22 cellular contexts compared by ENCODE assay signal in the genomic region with DNA sequence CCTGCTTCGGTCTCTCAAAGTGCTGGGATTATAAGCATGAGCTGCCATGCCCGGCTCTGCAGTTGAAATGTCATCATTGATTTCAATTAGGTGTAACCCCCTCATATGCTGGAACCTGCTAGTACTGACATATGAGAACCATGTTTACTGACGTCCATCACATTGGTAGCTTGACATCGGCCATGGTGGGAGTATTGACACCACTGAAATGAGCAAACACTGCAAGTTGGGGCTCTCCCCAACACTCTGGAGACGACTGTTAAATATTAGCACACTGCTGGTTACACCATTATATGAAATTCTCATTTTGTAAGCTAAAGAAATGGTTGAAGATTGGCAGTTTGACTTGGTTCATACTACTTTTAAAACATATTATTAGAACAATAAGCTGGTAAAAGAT.
DNase-seq lines count a peak whose midpoint lies in the region; ATAC-seq, FAIRE-seq and TF ChIP-seq lines count a peak whose summit lies in the region.
"Had no signal": no experiment of that assay in that cellular context is flagged by ENCODE, and none has a peak within 500 bp of the region (broad histone marks: within the 10 kb centered on the region; RNA-seq: fewer than 3 reads in every experiment).

No MANE protein-coding gene starts in this region.

- H3K4me3 ChIP-seq in GM12878 (0 out of 2 replicates have a peak overlapping the region, but pooled peaks have one; percentile 26), vagina (no peak overlapping the region)
- H3K4me3 ChIP-seq: ascending aorta, testis had no signal

- DNase-seq in GM12878 (ENCODE audit: low read depth, low spot score): no peak
- no peak for DNase-seq in NCI-H1092 treated with DMSO at 0.1 percent for 48 hours (lab: John Stamatoyannopoulos, UW)
- DNase-seq in vagina (ENCODE audit: extremely low spot score in 2 of 2): no peak
- no peak for DNase-seq in DMS79 (lab: John Stamatoyannopoulos, UW)
- DNase-seq: Calu3; endodermal cell; hippocampal formation; midbrain; NCI-H1417; NCI-H2227 treated with DMSO at 0.1 percent for 48 hours; NK-92 treated with Interleukin-12 subunit alpha and Interleukin-12 subunit beta, amount 100 ng/mL, for 24 hours; stimulated activated CD4-positive, alpha-beta T cell treated with anti-CD3 and anti-CD28 coated beads, Interleukin-1b, Interleukin-23, amount 100 ng/mL, for 48 hours; testis had no signal

- ATAC-seq in GM18907 (IDR thresholded peaks at IDR 0.05; ENCODE audit: unreplicated experiment) (peak; percentile 49), GM21619 (IDR thresholded peaks at IDR 0.05; ENCODE audit: unreplicated experiment) (peak; percentile 50), HG02973 (IDR thresholded peaks at IDR 0.05; ENCODE audit: unreplicated experiment) (peak; percentile 58), GM12878 (peak; percentile 67)
- no peak for ATAC-seq in activated T-helper 17 cell treated with anti-CD3 and anti-CD28 coated beads, Interleukin-2, amount 50 U/mL, for 72 hours (replicated peaks)
- ATAC-seq: Right ventricle myocardium inferior had no signal

- no peaks in the 10 kb centered on the region for H3K27me3 ChIP-seq in GM12878 (replicated peaks in 1 of 2; ENCODE audit: control insufficient read depth in 2 of 2, insufficient read depth in 2 of 2, low read length in 1 of 2)
- no peaks in the 10 kb centered on the region for H3K27me3 ChIP-seq in vagina
- H3K27me3 ChIP-seq: ascending aorta, neutrophil, testis had no signal

- H3K9me3 Mint-ChIP-seq in activated T-helper 17 cell treated with anti-CD3 and anti-CD28 coated beads, Interleukin-2, amount 50 U/mL, for 72 hours: no peaks in the 10 kb centered on the region
- H3K9me3 Mint-ChIP-seq: activated T-helper 2 cell treated with anti-CD3 and anti-CD28 coated beads, Interferon-gamma antibody, Interleukin-2, Interleukin-4, amounts not matched to agents 10 μg/mL and 5 μg/mL and 100 μg/mL, durations not matched to agents 14 hours and 24 hours and 36 hours; endodermal cell had no signal

- SMC1A ChIA-PET in GM12878 (lab: Charles Lee; ENCODE audit: uncharacterized antibody, unreplicated experiment): interaction anchor here (0.6 to 2.0 kb wide), 11 partner anchors 8 to 132 kb away, joined by 3 to 6 read pairs (median 4); no protein-coding TSS in a partner anchor

- no peak for FAIRE-seq in GM12878 (lab: Jason Lieb, UNC)
- FAIRE-seq: GM12892 had no signal

- H3K4me1 ChIP-seq in GM12878 (ENCODE audit: control insufficient read depth, insufficient read depth, low read length): peaks cover 19% of the 10 kb centered on the region
- no peaks in the 10 kb centered on the region for H3K4me1 ChIP-seq in vagina
- H3K4me1 ChIP-seq: ascending aorta, testis had no signal

- 24% methylated on average over 5 of the region's 5 CpGs for WGBS in GM12878 (ENCODE audit: insufficient coverage, insufficient replicate concordance, low lambda C conversion rate, missing lambda C conversion rate)

- no peaks in the 10 kb centered on the region for H3K9me3 ChIP-seq in GM12878 (replicated peaks; ENCODE audit: control insufficient read depth, insufficient read depth, low read length)
- no peaks in the 10 kb centered on the region for H3K9me3 ChIP-seq in vagina
- H3K9me3 ChIP-seq: ascending aorta, neutrophil, testis had no signal

- H3K27ac ChIP-seq in GM12878 (ENCODE audit: control insufficient read depth, insufficient read depth): peak overlapping the region; percentile 3; the same call in 1 of the 2 replicates
- H3K27ac ChIP-seq in vagina: no peak overlapping the region
- H3K27ac ChIP-seq: ascending aorta, neutrophil, testis had no signal

- H3K27me3 Mint-ChIP-seq in activated T-helper 17 cell treated with anti-CD3 and anti-CD28 coated beads, Interleukin-2, amount 50 U/mL, for 72 hours: no peaks in the 10 kb centered on the region

- in situ Hi-C loops in GM12878 (cut with MboI): no loop called here

- H4K20me1 ChIP-seq in GM12878 (ENCODE audit: control insufficient read depth, insufficient read depth): no peaks in the 10 kb centered on the region

- CTCF ChIA-PET in GM12878 (lab: Yijun Ruan, JAX): interaction anchor here (0.8 to 0.9 kb wide), 2 partner anchors 59 to 68 kb away, joined by 3 to 5 read pairs; no protein-coding TSS in a partner anchor

- H3K4me3 Mint-ChIP-seq in activated T-helper 17 cell treated with anti-CD3 and anti-CD28 coated beads, Interleukin-2, amount 50 U/mL, for 72 hours: no peak overlapping the region
- H3K4me3 Mint-ChIP-seq: endodermal cell had no signal

- H3K36me3 ChIP-seq in GM12878 (ENCODE audit: control insufficient read depth in 2 of 2, insufficient read depth in 2 of 2, low read length in 1 of 2) (peaks cover 0 to 3% of the 10 kb centered on the region in 2 experiments; a peak in 1 of 4 replicates), vagina (peaks cover 0 to 9% of the 10 kb centered on the region in 2 donors)

- intact Hi-C loops in GM12878 (cut with micrococcal nuclease; ENCODE audit: unreplicated experiment): no loop called here
- intact Hi-C loops in vagina (cut with DNase I): no loop called here

- no peak for TF ChIP-seq RAD21 in GM12878 (IDR thresholded peaks at IDR 0.05; ENCODE audit: insufficient read depth, low read depth, low read length)

- H2AFZ ChIP-seq in GM12878 (ENCODE audit: control insufficient read depth, low read depth, low read length): no peak overlapping the region

- TF ChIP-seq CTCF in GM12878 (IDR thresholded peaks at IDR 0.05 in 2 of 3, conservative IDR thresholded peaks at IDR 0.05 in 1 of 3; ENCODE audit: control insufficient read depth in 2 of 3, extremely low read depth in 1 of 3, insufficient read depth in 1 of 3, low read depth in 3 of 3, low read length in 3 of 3) (no peak), vagina (IDR thresholded peaks at IDR 0.05) (no peak)

- peak overlapping the region; percentile 39; the same call in 1 of the 2 replicates for H3K4me2 ChIP-seq in GM12878 (ENCODE audit: control insufficient read depth, insufficient read depth)

- peaks cover 76% of the 10 kb centered on the region for H3K36me3 Mint-ChIP-seq in activated T-helper 17 cell treated with anti-CD3 and anti-CD28 coated beads, Interleukin-2, amount 50 U/mL, for 72 hours (ENCODE audit: low read depth)

- peaks cover 9% of the 10 kb centered on the region for H3K4me1 Mint-ChIP-seq in activated T-helper 17 cell treated with anti-CD3 and anti-CD28 coated beads, Interleukin-2, amount 50 U/mL, for 72 hours
- H3K4me1 Mint-ChIP-seq: endodermal cell had no signal

- no peak overlapping the region for H3K9ac ChIP-seq in GM12878 (ENCODE audit: control insufficient read depth, insufficient read depth, low read length)

- H3K79me2 ChIP-seq in GM12878 (ENCODE audit: control insufficient read depth, insufficient read depth, low read length): no peaks in the 10 kb centered on the region

- POLR2A ChIA-PET in GM12878 (lab: Charles Lee): interaction anchor here (1.1 kb wide), 1 partner anchor 13 kb away, joined by 4 read pairs; no protein-coding TSS in a partner anchor

- H3K27ac Mint-ChIP-seq in activated T-helper 17 cell treated with anti-CD3 and anti-CD28 coated beads, Interleukin-2, amount 50 U/mL, for 72 hours: no peak overlapping the region
- H3K27ac Mint-ChIP-seq: activated T-helper 2 cell treated with anti-CD3 and anti-CD28 coated beads, Interferon-gamma antibody, Interleukin-2, Interleukin-4, amounts not matched to agents 10 μg/mL and 5 μg/mL and 100 μg/mL, durations not matched to agents 14 hours and 24 hours and 36 hours; endodermal cell had no signal

- RAD21 ChIA-PET in GM12878 (lab: Charles Lee; ENCODE audit: unreplicated experiment): interaction anchor here (1.1 to 1.6 kb wide), 3 partner anchors 38 to 59 kb away, joined by 3 to 5 read pairs (median 4); no protein-coding TSS in a partner anchor

- TF ChIP-seq EP300 in GM12878 (IDR thresholded peaks at IDR 0.05; ENCODE audit: borderline replicate concordance in 1 of 2, control insufficient read depth in 1 of 2, low read depth in 2 of 2, low read length in 2 of 2): no peak

- TF ChIP-seq POLR2A in GM12878 (IDR thresholded peaks at IDR 0.05; ENCODE audit: low read depth, low read length) (no peak), vagina (IDR thresholded peaks at IDR 0.05) (no peak)

- no TSS peak for BruUV-seq in GM12878 (replicated peaks; lab: Mats Ljungman, UMichigan)

TF ChIP-seq in GM12878, 131 proteins besides CTCF, POLR2A, EP300 and RAD21 (continues in another document):
- no peak for TF ChIP-seq EED (IDR thresholded peaks at IDR 0.05; ENCODE audit: low read depth)
- no peak for TF ChIP-seq STAT1 (conservative IDR thresholded peaks at IDR 0.05)
- TF ChIP-seq, protein P1, sequence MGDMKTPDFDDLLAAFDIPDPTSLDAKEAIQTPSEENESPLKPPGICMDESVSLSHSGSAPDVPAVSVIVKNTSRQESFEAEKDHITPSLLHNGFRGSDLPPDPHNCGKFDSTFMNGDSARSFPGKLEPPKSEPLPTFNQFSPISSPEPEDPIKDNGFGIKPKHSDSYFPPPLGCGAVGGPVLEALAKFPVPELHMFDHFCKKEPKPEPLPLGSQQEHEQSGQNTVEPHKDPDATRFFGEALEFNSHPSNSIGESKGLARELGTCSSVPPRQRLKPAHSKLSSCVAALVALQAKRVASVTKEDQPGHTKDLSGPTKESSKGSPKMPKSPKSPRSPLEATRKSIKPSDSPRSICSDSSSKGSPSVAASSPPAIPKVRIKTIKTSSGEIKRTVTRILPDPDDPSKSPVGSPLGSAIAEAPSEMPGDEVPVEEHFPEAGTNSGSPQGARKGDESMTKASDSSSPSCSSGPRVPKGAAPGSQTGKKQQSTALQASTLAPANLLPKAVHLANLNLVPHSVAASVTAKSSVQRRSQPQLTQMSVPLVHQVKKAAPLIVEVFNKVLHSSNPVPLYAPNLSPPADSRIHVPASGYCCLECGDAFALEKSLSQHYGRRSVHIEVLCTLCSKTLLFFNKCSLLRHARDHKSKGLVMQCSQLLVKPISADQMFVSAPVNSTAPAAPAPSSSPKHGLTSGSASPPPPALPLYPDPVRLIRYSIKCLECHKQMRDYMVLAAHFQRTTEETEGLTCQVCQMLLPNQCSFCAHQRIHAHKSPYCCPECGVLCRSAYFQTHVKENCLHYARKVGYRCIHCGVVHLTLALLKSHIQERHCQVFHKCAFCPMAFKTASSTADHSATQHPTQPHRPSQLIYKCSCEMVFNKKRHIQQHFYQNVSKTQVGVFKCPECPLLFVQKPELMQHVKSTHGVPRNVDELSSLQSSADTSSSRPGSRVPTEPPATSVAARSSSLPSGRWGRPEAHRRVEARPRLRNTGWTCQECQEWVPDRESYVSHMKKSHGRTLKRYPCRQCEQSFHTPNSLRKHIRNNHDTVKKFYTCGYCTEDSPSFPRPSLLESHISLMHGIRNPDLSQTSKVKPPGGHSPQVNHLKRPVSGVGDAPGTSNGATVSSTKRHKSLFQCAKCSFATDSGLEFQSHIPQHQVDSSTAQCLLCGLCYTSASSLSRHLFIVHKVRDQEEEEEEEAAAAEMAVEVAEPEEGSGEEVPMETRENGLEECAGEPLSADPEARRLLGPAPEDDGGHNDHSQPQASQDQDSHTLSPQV (IDR thresholded peaks at IDR 0.05): no peak
- no peak for TF ChIP-seq CHD2 (IDR thresholded peaks at IDR 0.05; ENCODE audit: borderline replicate concordance, low read depth, low read length)
- peak; percentile 33; the same call in 1 of the 2 replicates for TF ChIP-seq JUNB (IDR thresholded peaks at IDR 0.05)
- TF ChIP-seq RB1 (IDR thresholded peaks at IDR 0.05; ENCODE audit: borderline replicate concordance): no peak
